Comparison of ENCODE assay signal across 2 cellular contexts in the genomic region with DNA sequence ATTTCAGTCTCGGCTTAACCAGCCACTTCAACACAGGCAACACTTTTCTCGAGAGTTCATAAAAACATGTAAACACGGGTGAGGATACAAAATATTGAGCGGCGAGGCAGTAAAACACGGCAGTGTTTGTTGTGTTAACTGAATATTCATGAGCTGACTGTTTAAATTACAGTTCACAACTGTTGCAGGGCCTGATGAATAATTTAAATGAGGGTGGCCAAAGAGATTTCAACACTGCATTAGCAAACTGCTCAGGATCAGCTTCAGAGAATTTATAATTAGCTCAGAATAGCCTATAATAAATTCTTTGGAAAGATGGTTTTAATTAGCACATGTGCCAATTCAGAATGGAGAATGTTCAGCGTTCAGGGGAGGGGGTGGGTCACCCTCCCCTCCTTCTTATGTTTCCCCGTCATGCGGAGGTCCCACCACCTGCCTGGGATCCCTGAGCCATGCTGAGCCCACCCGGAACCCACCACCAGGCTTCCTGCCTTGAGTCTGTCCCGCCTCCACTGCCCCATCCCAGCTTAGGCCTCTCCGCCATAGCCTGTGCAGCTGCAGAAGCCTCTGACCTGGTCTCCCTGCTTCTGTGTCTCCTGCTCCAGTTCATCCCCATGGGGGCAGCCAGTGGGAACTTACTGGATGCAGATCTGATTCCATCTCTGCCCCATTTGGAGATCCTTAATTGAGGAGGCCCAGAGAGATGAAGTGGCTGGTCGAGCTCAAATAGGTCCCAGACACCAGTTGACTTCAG.
TF ChIP-seq lines count a peak whose summit lies in the region.

No MANE protein-coding gene starts in this region.

TF ChIP-seq in HEK293, 187 proteins besides CTCF, POLR2A, EP300 and RAD21 (continued from another document):
- TF ChIP-seq, protein P1, sequence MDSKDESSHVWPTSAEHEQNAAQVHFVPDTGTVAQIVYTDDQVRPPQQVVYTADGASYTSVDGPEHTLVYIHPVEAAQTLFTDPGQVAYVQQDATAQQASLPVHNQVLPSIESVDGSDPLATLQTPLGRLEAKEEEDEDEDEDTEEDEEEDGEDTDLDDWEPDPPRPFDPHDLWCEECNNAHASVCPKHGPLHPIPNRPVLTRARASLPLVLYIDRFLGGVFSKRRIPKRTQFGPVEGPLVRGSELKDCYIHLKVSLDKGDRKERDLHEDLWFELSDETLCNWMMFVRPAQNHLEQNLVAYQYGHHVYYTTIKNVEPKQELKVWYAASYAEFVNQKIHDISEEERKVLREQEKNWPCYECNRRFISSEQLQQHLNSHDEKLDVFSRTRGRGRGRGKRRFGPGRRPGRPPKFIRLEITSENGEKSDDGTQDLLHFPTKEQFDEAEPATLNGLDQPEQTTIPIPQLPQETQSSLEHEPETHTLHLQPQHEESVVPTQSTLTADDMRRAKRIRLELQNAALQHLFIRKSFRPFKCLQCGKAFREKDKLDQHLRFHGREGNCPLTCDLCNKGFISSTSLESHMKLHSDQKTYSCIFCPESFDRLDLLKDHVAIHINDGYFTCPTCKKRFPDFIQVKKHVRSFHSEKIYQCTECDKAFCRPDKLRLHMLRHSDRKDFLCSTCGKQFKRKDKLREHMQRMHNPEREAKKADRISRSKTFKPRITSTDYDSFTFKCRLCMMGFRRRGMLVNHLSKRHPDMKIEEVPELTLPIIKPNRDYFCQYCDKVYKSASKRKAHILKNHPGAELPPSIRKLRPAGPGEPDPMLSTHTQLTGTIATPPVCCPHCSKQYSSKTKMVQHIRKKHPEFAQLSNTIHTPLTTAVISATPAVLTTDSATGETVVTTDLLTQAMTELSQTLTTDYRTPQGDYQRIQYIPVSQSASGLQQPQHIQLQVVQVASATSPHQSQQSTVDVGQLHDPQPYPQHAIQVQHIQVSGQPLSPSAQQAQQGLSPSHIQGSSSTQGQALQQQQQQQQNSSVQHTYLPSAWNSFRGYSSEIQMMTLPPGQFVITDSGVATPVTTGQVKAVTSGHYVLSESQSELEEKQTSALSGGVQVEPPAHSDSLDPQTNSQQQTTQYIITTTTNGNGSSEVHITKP (tag by site-specific recombination; IDR thresholded peaks at IDR 0.05): no peak
- TF ChIP-seq, protein P2, sequence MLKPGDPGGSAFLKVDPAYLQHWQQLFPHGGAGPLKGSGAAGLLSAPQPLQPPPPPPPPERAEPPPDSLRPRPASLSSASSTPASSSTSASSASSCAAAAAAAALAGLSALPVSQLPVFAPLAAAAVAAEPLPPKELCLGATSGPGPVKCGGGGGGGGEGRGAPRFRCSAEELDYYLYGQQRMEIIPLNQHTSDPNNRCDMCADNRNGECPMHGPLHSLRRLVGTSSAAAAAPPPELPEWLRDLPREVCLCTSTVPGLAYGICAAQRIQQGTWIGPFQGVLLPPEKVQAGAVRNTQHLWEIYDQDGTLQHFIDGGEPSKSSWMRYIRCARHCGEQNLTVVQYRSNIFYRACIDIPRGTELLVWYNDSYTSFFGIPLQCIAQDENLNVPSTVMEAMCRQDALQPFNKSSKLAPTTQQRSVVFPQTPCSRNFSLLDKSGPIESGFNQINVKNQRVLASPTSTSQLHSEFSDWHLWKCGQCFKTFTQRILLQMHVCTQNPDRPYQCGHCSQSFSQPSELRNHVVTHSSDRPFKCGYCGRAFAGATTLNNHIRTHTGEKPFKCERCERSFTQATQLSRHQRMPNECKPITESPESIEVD (tag by site-specific recombination; IDR thresholded peaks at IDR 0.05): 0 out of 2 replicates have a peak, but pooled peaks have one; percentile 10
- no peak for TF ChIP-seq KLF9 (tag by site-specific recombination; IDR thresholded peaks at IDR 0.05; ENCODE audit: low read depth)
- no peak for TF ChIP-seq MZF1 (tag by site-specific recombination; IDR thresholded peaks at IDR 0.05; ENCODE audit: borderline replicate concordance)
- no peak for TF ChIP-seq ZNF121 (tag by site-specific recombination; IDR thresholded peaks at IDR 0.05)
- TF ChIP-seq, protein P3, sequence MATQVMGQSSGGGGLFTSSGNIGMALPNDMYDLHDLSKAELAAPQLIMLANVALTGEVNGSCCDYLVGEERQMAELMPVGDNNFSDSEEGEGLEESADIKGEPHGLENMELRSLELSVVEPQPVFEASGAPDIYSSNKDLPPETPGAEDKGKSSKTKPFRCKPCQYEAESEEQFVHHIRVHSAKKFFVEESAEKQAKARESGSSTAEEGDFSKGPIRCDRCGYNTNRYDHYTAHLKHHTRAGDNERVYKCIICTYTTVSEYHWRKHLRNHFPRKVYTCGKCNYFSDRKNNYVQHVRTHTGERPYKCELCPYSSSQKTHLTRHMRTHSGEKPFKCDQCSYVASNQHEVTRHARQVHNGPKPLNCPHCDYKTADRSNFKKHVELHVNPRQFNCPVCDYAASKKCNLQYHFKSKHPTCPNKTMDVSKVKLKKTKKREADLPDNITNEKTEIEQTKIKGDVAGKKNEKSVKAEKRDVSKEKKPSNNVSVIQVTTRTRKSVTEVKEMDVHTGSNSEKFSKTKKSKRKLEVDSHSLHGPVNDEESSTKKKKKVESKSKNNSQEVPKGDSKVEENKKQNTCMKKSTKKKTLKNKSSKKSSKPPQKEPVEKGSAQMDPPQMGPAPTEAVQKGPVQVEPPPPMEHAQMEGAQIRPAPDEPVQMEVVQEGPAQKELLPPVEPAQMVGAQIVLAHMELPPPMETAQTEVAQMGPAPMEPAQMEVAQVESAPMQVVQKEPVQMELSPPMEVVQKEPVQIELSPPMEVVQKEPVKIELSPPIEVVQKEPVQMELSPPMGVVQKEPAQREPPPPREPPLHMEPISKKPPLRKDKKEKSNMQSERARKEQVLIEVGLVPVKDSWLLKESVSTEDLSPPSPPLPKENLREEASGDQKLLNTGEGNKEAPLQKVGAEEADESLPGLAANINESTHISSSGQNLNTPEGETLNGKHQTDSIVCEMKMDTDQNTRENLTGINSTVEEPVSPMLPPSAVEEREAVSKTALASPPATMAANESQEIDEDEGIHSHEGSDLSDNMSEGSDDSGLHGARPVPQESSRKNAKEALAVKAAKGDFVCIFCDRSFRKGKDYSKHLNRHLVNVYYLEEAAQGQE (tag by site-specific recombination; IDR thresholded peaks at IDR 0.05): no peak
- TF ChIP-seq ZEB2 (tag by site-specific recombination; IDR thresholded peaks at IDR 0.05): no peak
- no peak for TF ChIP-seq ZNF658 (tag by site-specific recombination; IDR thresholded peaks at IDR 0.05)

TF ChIP-seq in H1, 55 proteins besides CTCF, POLR2A, EP300 and RAD21 (continued from another document):
- TF ChIP-seq MAFK (IDR thresholded peaks at IDR 0.05; ENCODE audit: low read depth, low read length) (no peak), RBBP5 (IDR thresholded peaks at IDR 0.05; ENCODE audit: borderline replicate concordance, low read depth, low read length) (no peak), BRCA1 (IDR thresholded peaks at IDR 0.05; ENCODE audit: low read depth, low read length) (no peak), JUND (IDR thresholded peaks at IDR 0.05; ENCODE audit: low read length) (no peak), FOSL1 (IDR thresholded peaks at IDR 0.05; ENCODE audit: insufficient read depth, low read depth, low read length) (no peak)
